ENCODE assay signal across 19 cellular contexts in the genomic region with DNA sequence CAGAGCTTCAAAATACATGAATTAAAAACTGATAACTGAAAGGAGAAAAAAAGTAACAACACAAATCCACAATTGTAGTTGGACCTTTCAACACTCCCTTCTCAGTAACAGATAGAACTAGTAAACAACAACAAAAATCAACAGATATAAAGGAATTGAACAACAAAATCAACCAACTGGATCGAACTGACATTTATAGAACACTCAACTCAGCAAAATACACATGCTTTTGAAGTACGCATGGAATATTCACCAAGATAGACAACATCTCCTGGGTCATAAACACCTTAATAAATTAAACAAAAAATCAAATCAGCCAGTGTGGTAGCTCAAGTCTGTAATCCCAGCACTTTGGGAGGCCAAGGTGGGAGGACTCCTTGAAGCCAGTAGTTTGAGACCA.
"Had no signal": no experiment of that assay in that cellular context is flagged by ENCODE, and none has a peak within 500 bp of the region (broad histone marks: within the 10 kb centered on the region; RNA-seq: fewer than 3 reads in every experiment).

No MANE protein-coding gene starts in this region.

- H3K9me3 Mint-ChIP-seq: activated naive CD4-positive, alpha-beta T cell treated with anti-CD3 and anti-CD28 coated beads, Interleukin-2, amount 50 U/mL, for 24 hours had no signal

- H3K4me3 Mint-ChIP-seq: activated naive CD4-positive, alpha-beta T cell treated with anti-CD3 and anti-CD28 coated beads, Interleukin-2, amount 50 U/mL, for 24 hours had no signal

- H3K4me3 ChIP-seq: cardiac muscle cell, colonic mucosa, gastrocnemius medialis, left ventricle myocardium inferior, pancreas, smooth muscle cell, tibial nerve had no signal

- H3K27me3 ChIP-seq: cardiac muscle cell, colonic mucosa, gastrocnemius medialis, pancreas, tibial nerve had no signal

- H3K27me3 Mint-ChIP-seq: activated naive CD4-positive, alpha-beta T cell treated with anti-CD3 and anti-CD28 coated beads, Interleukin-2, amount 50 U/mL, for 24 hours had no signal

- H3K36me3 ChIP-seq: colonic mucosa, left ventricle myocardium inferior, pancreas had no signal

- H3K27ac ChIP-seq: cardiac muscle cell, colonic mucosa, gastrocnemius medialis, left ventricle myocardium inferior, pancreas, tibial nerve had no signal

- ATAC-seq: activated CD4-positive, CD25-positive, alpha-beta regulatory T cell treated with anti-CD3 and anti-CD28 coated beads, Interleukin-2, amount 50 U/mL, for 24 hours; esophagus mucosa; gastrocnemius medialis; pancreas; sciatic nerve; stimulated activated naive CD8-positive, alpha-beta T cell treated with anti-CD3 and anti-CD28 coated beads, Interleukin-15, Interleukin-2, amounts not matched to agents 100 U/mL and 50 U/mL, for 24 hours had no signal

- DNase-seq: activated CD4-positive, alpha-beta T cell treated with anti-CD3 and anti-CD28 coated beads, Interleukin-2, amount 50 U/mL, for 1 hour; activated CD8-positive, alpha-beta memory T cell treated with anti-CD3 and anti-CD28 coated beads, Interleukin-2, amount 50 U/mL, for 4 hours; activated gamma-delta T cell; activated T-cell treated with anti-CD3 and anti-CD28 coated beads, Interleukin-2, amount 50 U/mL, for 48 hours; colonic mucosa; gastrocnemius medialis; head of caudate nucleus; left ventricle myocardium inferior; mammary epithelial cell; pancreas; stimulated activated CD4-positive, alpha-beta T cell treated with anti-CD3 and anti-CD28 coated beads, Interleukin-4, amount 100 ng/mL, for 4 hours; stimulated activated naive CD8-positive, alpha-beta T cell treated with anti-CD3 and anti-CD28 coated beads, Interleukin-15, Interleukin-2, amounts not matched to agents 100 U/mL and 50 U/mL, for 24 hours had no signal

- H3K4me1 ChIP-seq: colonic mucosa, pancreas had no signal

- H3K4me2 ChIP-seq: smooth muscle cell had no signal

- H3K9me3 ChIP-seq: colonic mucosa, gastrocnemius medialis, left ventricle myocardium inferior, pancreas, tibial nerve had no signal
